Comparison of ENCODE assay signal across 1 cellular context in genomic region chr12:56104109-56104814, GRCh38.
A peak's percentile ranks its signal among the peaks of the same experiment; 100 is the strongest.
TF ChIP-seq lines count a peak whose summit lies in the region.

Gene PA2G4 (plus strand): TSS chr12:56104559. CDS start chr12:56104738, 179 bp downstream.

TF ChIP-seq in K562, 482 proteins besides CTCF, POLR2A, EP300 and RAD21 (continued from another document):
- TF ChIP-seq ZNF224 (CRISPR knock-in tag; IDR thresholded peaks at IDR 0.05) (no peak), ILK (tag; IDR thresholded peaks at IDR 0.05; ENCODE audit: borderline replicate concordance, low read depth) (no peak), KAT2B (IDR thresholded peaks at IDR 0.05; ENCODE audit: low read depth, low read length) (peak; percentile 30), MYNN (IDR thresholded peaks at IDR 0.05) (peak; percentile 69; the same call in 1 of the 2 replicates), MYNN (CRISPR knock-in tag; IDR thresholded peaks at IDR 0.05) (no peak), ZFP1 (CRISPR knock-in tag; IDR thresholded peaks at IDR 0.05) (no peak), ZNF644 (tag; IDR thresholded peaks at IDR 0.05; ENCODE audit: low read depth) (peak; percentile 77; the same call in 1 of the 2 replicates), MEF2D (tag; conservative IDR thresholded peaks at IDR 0.05; ENCODE audit: low read depth) (peak; percentile 59; the same call in 1 of the 2 replicates), JUN (IDR thresholded peaks at IDR 0.05; ENCODE audit: borderline replicate concordance, low read depth, low read length) (peak; percentile 62; the same call in 1 of the 2 replicates), JUN (CRISPR knock-in tag; IDR thresholded peaks at IDR 0.05; ENCODE audit: borderline replicate concordance) (peak; percentile 93), FUS (optimal IDR thresholded peaks at IDR 0.05; ENCODE audit: low read depth, low read length) (no peak), GABPB1 (CRISPR knock-in tag; IDR thresholded peaks at IDR 0.05) (peak; percentile 84), CHD2 (IDR thresholded peaks at IDR 0.05; ENCODE audit: low read depth, low read length) (peak; percentile 92), U2AF2 (optimal IDR thresholded peaks at IDR 0.05; ENCODE audit: low read depth, low read length) (no peak), ADNP (tag; IDR thresholded peaks at IDR 0.05) (no peak), BCOR (IDR thresholded peaks at IDR 0.05) (peak; percentile 31; the same call in 1 of the 2 replicates), DIDO1 (tag; IDR thresholded peaks at IDR 0.05; ENCODE audit: low read depth) (no peak; the same call in 1 of the 2 replicates), NBN (IDR thresholded peaks at IDR 0.05; ENCODE audit: low read depth) (peak; percentile 6; the same call in 1 of the 2 replicates), PHF8 (IDR thresholded peaks at IDR 0.05; ENCODE audit: borderline replicate concordance, low read length) (peak; percentile 91; the same call in 1 of the 2 replicates), ZBTB8A (IDR thresholded peaks at IDR 0.05; ENCODE audit: partially characterized antibody) (no peak), NCOA2 (IDR thresholded peaks at IDR 0.05; ENCODE audit: partially characterized antibody in 2 of 2) (no peak), TAF9B (IDR thresholded peaks at IDR 0.05; ENCODE audit: partially characterized antibody) (peak; percentile 54), FOS (IDR thresholded peaks at IDR 0.05; ENCODE audit: extremely low read depth, insufficient read length) (no peak), ATF2 (CRISPR knock-in tag; IDR thresholded peaks at IDR 0.05) (no peak), ZNF12 (CRISPR knock-in tag; IDR thresholded peaks at IDR 0.05) (no peak; the same call in 1 of the 2 replicates), ELF1 (tag; IDR thresholded peaks at IDR 0.05) (0 out of 2 replicates have a peak, but pooled peaks have one; percentile 40)
- TF ChIP-seq, protein P1, sequence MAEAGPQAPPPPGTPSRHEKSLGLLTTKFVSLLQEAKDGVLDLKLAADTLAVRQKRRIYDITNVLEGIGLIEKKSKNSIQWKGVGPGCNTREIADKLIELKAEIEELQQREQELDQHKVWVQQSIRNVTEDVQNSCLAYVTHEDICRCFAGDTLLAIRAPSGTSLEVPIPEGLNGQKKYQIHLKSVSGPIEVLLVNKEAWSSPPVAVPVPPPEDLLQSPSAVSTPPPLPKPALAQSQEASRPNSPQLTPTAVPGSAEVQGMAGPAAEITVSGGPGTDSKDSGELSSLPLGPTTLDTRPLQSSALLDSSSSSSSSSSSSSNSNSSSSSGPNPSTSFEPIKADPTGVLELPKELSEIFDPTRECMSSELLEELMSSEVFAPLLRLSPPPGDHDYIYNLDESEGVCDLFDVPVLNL (CRISPR knock-in tag; IDR thresholded peaks at IDR 0.05; ENCODE audit: low read depth) = peak; percentile 71
